22 cellular contexts compared by ENCODE assay signal in the genomic region with DNA sequence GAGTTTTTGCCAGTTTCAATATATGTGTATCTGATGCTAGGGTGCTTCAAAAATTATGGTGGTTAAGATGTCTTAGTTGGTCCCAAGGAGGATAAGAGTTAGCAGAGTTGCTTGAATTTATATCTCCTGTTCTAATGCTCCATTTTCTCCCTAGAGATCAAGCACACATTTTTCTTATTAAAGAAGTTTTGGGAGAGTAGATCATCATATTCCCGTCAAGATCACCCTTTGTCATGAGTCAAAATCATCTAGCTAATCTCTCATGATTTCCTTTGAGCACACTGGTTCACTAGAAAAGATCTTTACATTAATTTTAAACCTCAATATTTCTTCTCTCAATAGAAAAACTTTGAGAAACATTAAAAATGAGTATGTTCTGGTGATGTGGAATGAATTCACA.
"Had no signal": no experiment of that assay in that cellular context is flagged by ENCODE, and none has a peak within 500 bp of the region (broad histone marks: within the 10 kb centered on the region; RNA-seq: fewer than 3 reads in every experiment).

No MANE protein-coding gene starts in this region.

- H3K36me3 ChIP-seq: ascending aorta had no signal

- H3K27ac ChIP-seq: ascending aorta, body of pancreas had no signal

- ATAC-seq: activated CD8-positive, alpha-beta memory T cell treated with anti-CD3 and anti-CD28 coated beads, Interleukin-2, amount 10 ng/mL, durations not matched to agents 7 days and 5 days; body of pancreas; T-cell had no signal

- H3K27me3 ChIP-seq: ascending aorta, body of pancreas had no signal

- DNase-seq: activated B cell treated with CpG ODN at 0.5 μM for 24 hours; activated CD4-positive, alpha-beta T cell treated with anti-CD3 and anti-CD28 coated beads for 1 hour; activated CD4-positive, alpha-beta T cell treated with anti-CD3 and anti-CD28 coated beads, Interleukin-2, amount 10 ng/mL, durations not matched to agents 24 days and 14 days; activated CD4-positive, alpha-beta T cell treated with anti-CD3 and anti-CD28 coated beads, Interleukin-2, amount 50 U/mL, for 48 hours; activated CD8-positive, alpha-beta memory T cell treated with anti-CD3 and anti-CD28 coated beads, Interleukin-2, amount 10 ng/mL, durations not matched to agents 7 days and 5 days; activated effector memory CD4-positive, alpha-beta T cell treated with Interleukin-2 at 50 U/mL for 16 hours; activated naive CD4-positive, alpha-beta T cell; activated T-cell treated with anti-CD3 and anti-CD28 coated beads, Interleukin-2, amount 50 U/mL, for 24 hours; amniotic stem cell; body of pancreas; Kasumi-1; NCI-H1105 treated with DMSO at 0.1 percent for 48 hours; NCI-H1436 treated with DMSO at 0.1 percent for 48 hours; NCI-H187; NCI-H2081; NCI-H510A treated with DMSO at 0.1 percent for 48 hours; NCI-H69; SHP77; T-cell; T-helper 2 cell; T1000 had no signal

- H3K9me3 ChIP-seq: ascending aorta, body of pancreas had no signal

- H3K4me1 ChIP-seq: ascending aorta, body of pancreas had no signal

- H3K4me3 ChIP-seq: ascending aorta, body of pancreas had no signal
